ENCODE assay signal across 8 cellular contexts in the genomic region with DNA sequence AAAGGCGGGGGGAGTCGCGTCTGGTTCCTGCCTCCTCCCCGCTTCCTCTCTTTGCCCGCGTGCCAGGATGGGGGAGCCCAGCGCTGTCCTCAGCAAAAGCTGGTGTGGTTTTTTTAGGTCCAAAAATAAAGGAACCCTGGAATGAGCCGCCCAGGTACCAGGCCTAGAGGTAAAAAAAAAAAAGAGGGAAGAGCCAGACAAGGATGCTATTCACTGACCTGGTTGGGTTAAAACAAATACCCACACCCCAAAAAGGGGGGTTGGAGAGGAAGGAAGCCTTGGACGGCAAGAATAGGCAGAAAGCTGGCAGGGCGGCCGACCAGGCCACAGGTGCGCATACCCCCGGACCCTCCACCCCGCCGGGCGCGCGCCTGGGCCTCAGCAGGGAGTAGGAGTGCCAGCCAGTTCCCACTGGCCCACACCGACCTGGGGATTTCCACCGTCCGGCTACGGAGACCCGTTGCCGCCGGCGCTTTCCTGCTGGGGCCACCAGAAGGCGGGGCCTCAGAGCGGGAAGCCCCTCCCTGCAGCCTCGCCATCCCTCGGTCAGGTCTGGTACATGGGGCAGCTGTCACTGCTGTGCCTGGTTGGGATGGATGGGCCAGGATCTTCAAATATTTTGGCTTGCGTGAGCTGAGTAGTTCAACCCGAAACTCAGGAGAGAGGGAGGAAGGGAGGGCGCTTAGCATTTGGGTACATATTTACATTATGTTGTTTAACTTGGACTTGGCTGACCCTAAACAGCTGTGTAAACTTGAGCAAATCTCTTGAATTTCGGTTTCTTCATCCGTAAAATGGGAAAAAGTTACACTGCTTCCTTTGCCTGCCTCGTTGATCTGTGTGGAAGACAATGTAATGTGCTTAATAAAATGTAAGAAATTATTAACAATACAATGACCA. TPM values are rescaled to one million over a fixed set of nuclear protein-coding genes. Genes with fewer than 3 reads are reported as not detected.
DNase-seq lines count a peak whose midpoint lies in the region; ATAC-seq and TF ChIP-seq lines count a peak whose summit lies in the region.

No MANE protein-coding gene starts in this region.

- H3K27me3 Mint-ChIP-seq in activated CD8-positive, alpha-beta T cell treated with anti-CD3 and anti-CD28 coated beads, Interleukin-2, amount 10 ng/mL, durations not matched to agents 7 days and 5 days (ENCODE audit: low read depth) = no peaks in the 10 kb centered on the region
- no peaks in the 10 kb centered on the region for H3K27me3 Mint-ChIP-seq in effector memory CD8-positive, alpha-beta T cell
- no peaks in the 10 kb centered on the region for H3K27me3 Mint-ChIP-seq in mesothelial cell of epicardium (ENCODE audit: low read depth)

- H3K4me3 Mint-ChIP-seq in activated CD8-positive, alpha-beta T cell treated with anti-CD3 and anti-CD28 coated beads, Interleukin-2, amount 10 ng/mL, durations not matched to agents 7 days and 5 days = peak overlapping the region; percentile 93
- peak overlapping the region; percentile 92 for H3K4me3 Mint-ChIP-seq in effector memory CD8-positive, alpha-beta T cell
- H3K4me3 Mint-ChIP-seq in mesothelial cell of epicardium = peak overlapping the region; percentile 71

- TF ChIP-seq CTCF in mesothelial cell of epicardium (IDR thresholded peaks at IDR 0.05; ENCODE audit: unreplicated experiment) = no peak

- H3K9me3 Mint-ChIP-seq in activated CD8-positive, alpha-beta T cell treated with anti-CD3 and anti-CD28 coated beads, Interleukin-2, amount 10 ng/mL, durations not matched to agents 7 days and 5 days (ENCODE audit: insufficient read depth) = no peaks in the 10 kb centered on the region
- H3K9me3 Mint-ChIP-seq in effector memory CD8-positive, alpha-beta T cell = no peaks in the 10 kb centered on the region
- no peaks in the 10 kb centered on the region for H3K9me3 Mint-ChIP-seq in mesothelial cell of epicardium

- peaks cover 81% of the 10 kb centered on the region for H3K4me1 Mint-ChIP-seq in activated CD8-positive, alpha-beta T cell treated with anti-CD3 and anti-CD28 coated beads, Interleukin-2, amount 10 ng/mL, durations not matched to agents 7 days and 5 days (ENCODE audit: low read depth)
- H3K4me1 Mint-ChIP-seq in effector memory CD8-positive, alpha-beta T cell (ENCODE audit: low read depth in 2 of 2) = peaks cover 54 to 56% of the 10 kb centered on the region in 2 donors
- peaks cover 92% of the 10 kb centered on the region for H3K4me1 Mint-ChIP-seq in mesothelial cell of epicardium

- peaks cover 21% of the 10 kb centered on the region for H3K36me3 Mint-ChIP-seq in activated CD8-positive, alpha-beta T cell treated with anti-CD3 and anti-CD28 coated beads, Interleukin-2, amount 10 ng/mL, durations not matched to agents 7 days and 5 days (ENCODE audit: low read depth)
- peaks cover 45% of the 10 kb centered on the region for H3K36me3 Mint-ChIP-seq in effector memory CD8-positive, alpha-beta T cell (ENCODE audit: insufficient read depth)
- H3K36me3 Mint-ChIP-seq in mesothelial cell of epicardium = no peaks in the 10 kb centered on the region

- POLR2A ChIA-PET in activated CD8-positive, alpha-beta T cell treated with anti-CD3 and anti-CD28 coated beads, Interleukin-2, amount 10 ng/mL, durations not matched to agents 7 days and 5 days (lab: Charles Lee) = interaction anchor here (0.5 to 8.2 kb wide), 10 partner anchors 6 to 121 kb away, joined by 3 to 107 read pairs (median 3); no protein-coding TSS in a partner anchor

- peak overlapping the region; percentile 94 for H3K27ac Mint-ChIP-seq in activated CD8-positive, alpha-beta T cell treated with anti-CD3 and anti-CD28 coated beads, Interleukin-2, amount 10 ng/mL, durations not matched to agents 7 days and 5 days
- peak overlapping the region; percentile 98 to 99 for H3K27ac Mint-ChIP-seq in effector memory CD8-positive, alpha-beta T cell
- peak overlapping the region; percentile 98 for H3K27ac Mint-ChIP-seq in mesothelial cell of epicardium

- CTCF ChIA-PET in activated CD8-positive, alpha-beta T cell treated with anti-CD3 and anti-CD28 coated beads, Interleukin-2, amount 10 ng/mL, durations not matched to agents 7 days and 5 days (lab: Charles Lee) = interaction anchor here (1.3 to 1.8 kb wide), 2 partner anchors 72 to 80 kb away, joined by 4 to 6 read pairs; no protein-coding TSS in a partner anchor

- ATAC-seq in HG03432 (IDR thresholded peaks at IDR 0.05; ENCODE audit: unreplicated experiment) = peak; percentile 81
- ATAC-seq in activated CD8-positive, alpha-beta T cell treated with anti-CD3 and anti-CD28 coated beads, Interleukin-2, amount 10 ng/mL, durations not matched to agents 7 days and 5 days = peak; percentile 74
- peak; percentile 73 for ATAC-seq in effector memory CD8-positive, alpha-beta T cell (replicated peaks)

- DNase-seq in C1 segment of cervical spinal cord (lab: John Stamatoyannopoulos, UW) (peak in 12 of 14 donors; percentile 50 to 77 (median 64)), GM19240 (ENCODE audit: insufficient read length, low spot score) (peak; percentile 62), NCI-H524 treated with DMSO at 0.1 percent for 48 hours (lab: John Stamatoyannopoulos, UW) (peak; percentile 75), mesothelial cell of epicardium (ENCODE audit: low spot score in 2 of 2, unreplicated experiment in 2 of 2) (peak; percentile 74 to 81)
- peak; percentile 79 for DNase-seq in activated CD8-positive, alpha-beta T cell treated with anti-CD3 and anti-CD28 coated beads, Interleukin-2, amount 10 ng/mL, durations not matched to agents 7 days and 5 days
- DNase-seq in effector memory CD8-positive, alpha-beta T cell = peak; percentile 71 to 75 (median 75)
- peak; percentile 76 for DNase-seq in stimulated activated CD8-positive, alpha-beta memory T cell treated with anti-CD3 and anti-CD28 coated beads, Interleukin-4, amount 100 ng/mL, for 24 hours (ENCODE audit: low read depth)

RNA-seq across cellular contexts. Expression of a gene that starts 5.4 kb away (rescaled TPM):
- total RNA-seq in activated CD8-positive, alpha-beta T cell treated with anti-CD3 and anti-CD28 coated beads, Interleukin-2, amount 10 ng/mL, durations not matched to agents 7 days and 5 days = 10 to 100 TPM; 34.5 to 35.6 TPM
- total RNA-seq in mesothelial cell of epicardium = 126 to 131 TPM (median 128 TPM) in 3 replicates

Comparison
In these comparisons a context has a peak if more than half of its experiments do, and no peak if none do; other contexts are left out.
1. Peak in every context shown above with its lines: DNase-seq and ATAC-seq.